ENCODE assay signal across 8 cellular contexts in the genomic region with DNA sequence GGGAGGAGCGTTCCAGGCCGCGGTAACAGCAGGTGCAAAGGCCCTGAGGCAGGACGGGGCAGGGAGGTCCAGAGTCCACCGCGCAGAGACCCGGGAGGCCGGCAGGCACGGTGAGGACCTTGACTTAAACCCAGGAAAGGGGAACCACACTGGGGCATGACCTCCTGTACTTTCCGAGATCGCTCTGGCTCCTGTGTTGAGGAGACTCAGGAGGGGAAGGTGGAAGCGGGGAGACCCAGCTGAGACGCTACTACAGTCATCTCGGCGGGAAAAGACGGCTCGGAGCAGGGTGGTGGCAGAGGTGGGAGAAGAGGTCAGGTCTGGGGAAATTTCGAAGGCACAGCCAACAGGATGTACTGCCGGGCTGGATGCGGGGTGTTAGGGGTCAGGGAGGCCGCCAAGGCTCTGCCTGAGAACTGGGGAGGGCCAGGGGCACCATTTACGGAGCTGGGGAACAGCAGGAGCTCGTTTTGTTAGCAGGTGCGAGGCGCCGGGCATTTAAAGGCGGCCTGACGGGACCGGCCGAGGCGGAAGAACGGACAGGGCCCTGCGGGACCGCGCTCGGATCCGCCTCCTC. TPM values are rescaled to one million over a fixed set of nuclear protein-coding genes. Genes with fewer than 3 reads are reported as not detected.
A peak's percentile ranks its signal among the peaks of the same experiment; 100 is the strongest.
DNase-seq lines count a peak whose midpoint lies in the region; ATAC-seq and TF ChIP-seq lines count a peak whose summit lies in the region.

No MANE protein-coding gene starts in this region.

- no peaks in the 10 kb centered on the region for H3K36me3 Mint-ChIP-seq in MCF 10A (ENCODE audit: insufficient read depth, unreplicated experiment)

- H3K27me3 ChIP-seq in BLaER1 treated with 17β-estradiol and CSF1 and Interleukin-3, amounts not matched to agents 10 nM and 100 nM, result peaks cover 0 to 27% (median 19%) of the 10 kb centered on the region in 11 experiments; a peak in 12 of 22 replicates
- no peaks in the 10 kb centered on the region for H3K27me3 ChIP-seq in HL-60 (ENCODE audit: insufficient read depth, poor library complexity, severe bottlenecking)
- no peaks in the 10 kb centered on the region for H3K27me3 ChIP-seq in mononuclear cell (ENCODE audit: insufficient read depth, low read length)

- H3K4me3 ChIP-seq in BLaER1 treated with 17β-estradiol and CSF1 and Interleukin-3, amounts not matched to agents 10 nM and 100 nM, result peak overlapping the region; percentile 65 to 85 (median 74)
- peak overlapping the region; percentile 54 for H3K4me3 ChIP-seq in HL-60 (replicated peaks; ENCODE audit: insufficient read depth, low read length)
- peak overlapping the region; percentile 67 for H3K4me3 ChIP-seq in mononuclear cell (ENCODE audit: low read length)

- H3K4me2 ChIP-seq in BLaER1 treated with 17β-estradiol and CSF1 and Interleukin-3, amounts not matched to agents 10 nM and 100 nM, result peak overlapping the region; percentile 87 to 98 (median 95)

- ATAC-seq in HG03439 (IDR thresholded peaks at IDR 0.05; ENCODE audit: unreplicated experiment), result no peak

- H3K9ac ChIP-seq in BLaER1 treated with 17β-estradiol and CSF1 and Interleukin-3, amounts not matched to agents 10 nM and 100 nM, result peak overlapping the region; percentile 88 to 98 (median 95)

- peak overlapping the region; percentile 90 to 99 (median 96) for H3K27ac ChIP-seq in BLaER1 treated with 17β-estradiol and CSF1 and Interleukin-3, amounts not matched to agents 10 nM and 100 nM
- H3K27ac ChIP-seq in HL-60 (replicated peaks), result peak overlapping the region; percentile 91

- no peaks in the 10 kb centered on the region for H3K27me3 Mint-ChIP-seq in MCF 10A (ENCODE audit: insufficient read depth, unreplicated experiment)

- peak overlapping the region; percentile 92 for H3K4me3 Mint-ChIP-seq in MCF 10A (ENCODE audit: unreplicated experiment)

- POLR2A ChIA-PET in MCF 10A (lab: Yijun Ruan, JAX), result interaction anchor here (0.5 to 2.5 kb wide), 37 partner anchors 9 to 888 kb away, joined by 3 to 19 read pairs (median 4); partner anchors contain the start of genes CEP131, ENDOV and RPTOR

- no peak for DNase-seq in HL-60 (ENCODE audit: low read depth in 1 of 2, low spot score in 1 of 2)
- DNase-seq in MCF 10A (ENCODE audit: unreplicated experiment), result no peak
- DNase-seq in effector CD4-positive, alpha-beta T cell, result no peak
- DNase-seq in pons (ENCODE audit: low spot score), result no peak
- no peak for DNase-seq in putamen (ENCODE audit: low spot score)

- H3K4me1 Mint-ChIP-seq in MCF 10A (ENCODE audit: insufficient read depth, unreplicated experiment), result peaks cover 9% of the 10 kb centered on the region

- no peaks in the 10 kb centered on the region for H3K9me3 ChIP-seq in BLaER1 treated with 17β-estradiol and CSF1 and Interleukin-3, amounts not matched to agents 10 nM and 100 nM (replicated peaks in 1 of 11)
- no peaks in the 10 kb centered on the region for H3K9me3 ChIP-seq in mononuclear cell (ENCODE audit: low read depth, low read length)

- peaks cover 39 to 58% (median 50%) of the 10 kb centered on the region in 10 experiments for H3K4me1 ChIP-seq in BLaER1 treated with 17β-estradiol and CSF1 and Interleukin-3, amounts not matched to agents 10 nM and 100 nM
- H3K4me1 ChIP-seq in mononuclear cell (ENCODE audit: insufficient read depth, low read length), result peaks cover 22% of the 10 kb centered on the region

- intact Hi-C loops in MCF 10A (cut with micrococcal nuclease), result no loop called here

- CTCF ChIA-PET in MCF 10A (lab: Yijun Ruan, JAX), result interaction anchor here (0.6 to 0.8 kb wide), 6 partner anchors 79 to 537 kb away, joined by 3 to 4 read pairs (median 3); no protein-coding TSS in a partner anchor

- H4K20me1 ChIP-seq in BLaER1 treated with 17β-estradiol and CSF1 and Interleukin-3, amounts not matched to agents 10 nM and 100 nM, result no peaks in the 10 kb centered on the region; a peak in 1 of 22 replicates

- peak overlapping the region; percentile 99 for H3K27ac Mint-ChIP-seq in MCF 10A (ENCODE audit: low read depth, unreplicated experiment)

- no peaks in the 10 kb centered on the region for H3K9me3 Mint-ChIP-seq in MCF 10A (ENCODE audit: unreplicated experiment)

- no peaks in the 10 kb centered on the region for H3K36me3 ChIP-seq in BLaER1 treated with 17β-estradiol and CSF1 and Interleukin-3, amounts not matched to agents 10 nM and 100 nM

- no peak for TF ChIP-seq CTCF in HL-60 (IDR thresholded peaks at IDR 0.05; ENCODE audit: insufficient read depth, low read length)
- no peak for TF ChIP-seq CTCF in MCF 10A (IDR thresholded peaks at IDR 0.05; ENCODE audit: unreplicated experiment)

- BruUV-seq in MCF 10A (replicated peaks; lab: Mats Ljungman, UMichigan), result TSS peak; percentile 78

RNA-seq across cellular contexts. Expression of gene NPTX1, which starts 22.3 kb away (rescaled TPM):
- total RNA-seq in MCF 10A (2022), result not detected in 2 replicates
- total RNA-seq in mononuclear cell, result under 0.01 TPM

RNA-seq across cellular contexts. Expression of gene ENDOV, which starts 39.1 kb away (rescaled TPM):
- total RNA-seq in MCF 10A (2022), result 28.0 and 34.4 TPM in 2 replicates
- 4.9 TPM for total RNA-seq in mononuclear cell
